In the genomic region with DNA sequence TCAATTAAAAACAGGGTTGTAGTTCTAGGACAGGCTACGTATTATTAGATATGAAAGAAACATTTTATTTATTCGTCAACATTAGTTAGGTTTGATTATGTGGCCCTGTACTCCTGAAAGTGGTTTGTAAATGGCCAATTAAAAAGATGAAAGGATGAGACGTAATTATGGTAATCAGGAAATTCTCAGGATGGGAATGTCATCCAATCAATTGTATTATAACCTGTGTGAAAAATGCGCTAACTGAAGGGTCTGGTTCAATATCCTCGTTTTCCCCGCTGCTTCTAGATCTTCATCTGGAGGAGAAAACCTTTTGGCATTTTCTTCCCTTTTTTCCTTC, we compare ENCODE assay signal across 8 cellular contexts. TPM values are rescaled to one million over a fixed set of nuclear protein-coding genes. Genes with fewer than 3 reads are reported as not detected.
A peak's percentile ranks its signal among the peaks of the same experiment; 100 is the strongest.
DNase-seq lines count a peak whose midpoint lies in the region; ATAC-seq, FAIRE-seq and TF ChIP-seq lines count a peak whose summit lies in the region.

No MANE protein-coding gene starts in this region.

- SMC1A ChIA-PET in GM12878 (lab: Charles Lee; ENCODE audit: uncharacterized antibody, unreplicated experiment) = no interaction called here

- no peaks in the 10 kb centered on the region for H3K9me3 ChIP-seq in HUES48 (ENCODE audit: control insufficient read depth, insufficient read depth, low read length)
- no peaks in the 10 kb centered on the region; the same call in 2 of the 3 replicates for H3K9me3 ChIP-seq in GM12878 (replicated peaks; ENCODE audit: control insufficient read depth, insufficient read depth, low read length)

- H3K4me1 ChIP-seq in HUES48 (ENCODE audit: control insufficient read depth, insufficient read depth, low read length) (peaks cover 26% of the 10 kb centered on the region), GM12878 (ENCODE audit: control insufficient read depth, insufficient read depth, low read length) (peaks cover 4% of the 10 kb centered on the region; the same call in 1 of the 2 replicates)

- peaks cover 30% of the 10 kb centered on the region for H3K79me2 ChIP-seq in GM12878 (ENCODE audit: control insufficient read depth, insufficient read depth, low read length)

- DNase-seq in NCI-H146 (lab: John Stamatoyannopoulos, UW) (peak; percentile 68), NCI-H146 treated with DMSO at 0.1 percent for 48 hours (lab: John Stamatoyannopoulos, UW; ENCODE audit: unreplicated experiment) (no peak), GM12878 (ENCODE audit: low read depth, low spot score) (no peak), iPS-NIHi7 (ENCODE audit: extremely low spot score) (no peak)
- DNase-seq in natural killer cell treated with Interleukin-12 subunit alpha and Interleukin-12 subunit beta and Interleukin-15 and Interleukin-18, amount 100 ng/mL, for 72 hours (ENCODE audit: low spot score) = no peak

- H3K9ac ChIP-seq in HUES48 (ENCODE audit: low read depth, low read length) = no peak overlapping the region
- H3K9ac ChIP-seq in GM12878 (ENCODE audit: control insufficient read depth, insufficient read depth, low read length) = no peak overlapping the region

- no peaks in the 10 kb centered on the region for H3K27me3 Mint-ChIP-seq in natural killer cell treated with Interleukin-12 subunit alpha and Interleukin-12 subunit beta and Interleukin-15 and Interleukin-18, amount 100 ng/mL, for 72 hours

- 41% methylated on average over 6 of the region's 6 CpGs for WGBS in GM12878 (ENCODE audit: insufficient coverage, insufficient replicate concordance, low lambda C conversion rate, missing lambda C conversion rate)

- peaks cover 39% of the 10 kb centered on the region for H3K36me3 Mint-ChIP-seq in natural killer cell treated with Interleukin-12 subunit alpha and Interleukin-12 subunit beta and Interleukin-15 and Interleukin-18, amount 100 ng/mL, for 72 hours

- TF ChIP-seq CTCF in GM12878 (IDR thresholded peaks at IDR 0.05 in 2 of 3, conservative IDR thresholded peaks at IDR 0.05 in 1 of 3; ENCODE audit: control insufficient read depth in 2 of 3, extremely low read depth in 1 of 3, insufficient read depth in 1 of 3, low read depth in 3 of 3, low read length in 3 of 3) = no peak

- H3K27me3 ChIP-seq in HUES48 (ENCODE audit: control insufficient read depth, insufficient read depth, low read length) (no peaks in the 10 kb centered on the region), GM12878 (replicated peaks in 1 of 2; ENCODE audit: control insufficient read depth in 2 of 2, insufficient read depth in 2 of 2, low read length in 1 of 2) (no peaks in the 10 kb centered on the region)

- peak overlapping the region; percentile 40 for H3K27ac ChIP-seq in HUES48 (ENCODE audit: low read depth, low read length)
- no peak overlapping the region; the same call in 1 of the 2 replicates for H3K27ac ChIP-seq in GM12878 (ENCODE audit: control insufficient read depth, insufficient read depth)

- ATAC-seq in GM12878 (no peak), GM19328 (IDR thresholded peaks at IDR 0.05; ENCODE audit: unreplicated experiment) (no peak), GM19467 (IDR thresholded peaks at IDR 0.05; ENCODE audit: unreplicated experiment) (no peak)
- no peak for ATAC-seq in natural killer cell treated with Interleukin-12 subunit alpha and Interleukin-12 subunit beta and Interleukin-15 and Interleukin-18, amount 100 ng/mL, for 72 hours

- H4K20me1 ChIP-seq in GM12878 (ENCODE audit: control insufficient read depth, insufficient read depth) = peaks cover 2% of the 10 kb centered on the region; the same call in 1 of the 2 replicates

- peak overlapping the region; percentile 91 to 94 for H3K27ac Mint-ChIP-seq in natural killer cell treated with Interleukin-12 subunit alpha and Interleukin-12 subunit beta and Interleukin-15 and Interleukin-18, amount 100 ng/mL, for 72 hours

- H3K4me3 ChIP-seq in HUES48 (ENCODE audit: low read depth, low read length) (no peak overlapping the region), GM12878 (no peak overlapping the region)

- no peak for TF ChIP-seq EP300 in GM12878 (IDR thresholded peaks at IDR 0.05; ENCODE audit: borderline replicate concordance in 1 of 2, control insufficient read depth in 1 of 2, low read depth in 2 of 2, low read length in 2 of 2)

- CTCF ChIA-PET in GM12878 (lab: Yijun Ruan, JAX) = interaction anchor here (1.2 kb wide), 1 partner anchor 11 kb away, joined by 4 read pairs; no protein-coding TSS in a partner anchor

- H3K4me2 ChIP-seq in GM12878 (ENCODE audit: control insufficient read depth, insufficient read depth) = no peak overlapping the region; the same call in 1 of the 2 replicates

- H2AFZ ChIP-seq in GM12878 (ENCODE audit: control insufficient read depth, low read depth, low read length) = peak overlapping the region; percentile 40

- in situ Hi-C loops in GM12878 (cut with MboI) = loop anchor here (10.0 to 25.0 kb wide), 2 partner anchors 772 to 1545 kb away; partner anchors contain the start of genes CFAP53 and SMAD4

- intact Hi-C loops in GM12878 (cut with micrococcal nuclease; ENCODE audit: unreplicated experiment) = no loop called here

- RAD21 ChIA-PET in GM12878 (lab: Charles Lee; ENCODE audit: unreplicated experiment) = no interaction called here

- POLR2A ChIA-PET in GM12878 (lab: Charles Lee) = interaction anchor here (1.4 kb wide), 1 partner anchor 9 kb away, joined by 4 read pairs; no protein-coding TSS in a partner anchor

- H3K9me3 Mint-ChIP-seq in natural killer cell treated with Interleukin-12 subunit alpha and Interleukin-12 subunit beta and Interleukin-15 and Interleukin-18, amount 100 ng/mL, for 72 hours = no peaks in the 10 kb centered on the region

- H3K4me3 Mint-ChIP-seq in natural killer cell treated with Interleukin-12 subunit alpha and Interleukin-12 subunit beta and Interleukin-15 and Interleukin-18, amount 100 ng/mL, for 72 hours = peak overlapping the region; percentile 87

- no TSS peak for BruUV-seq in GM12878 (replicated peaks; lab: Mats Ljungman, UMichigan)

- H3K4me1 Mint-ChIP-seq in natural killer cell treated with Interleukin-12 subunit alpha and Interleukin-12 subunit beta and Interleukin-15 and Interleukin-18, amount 100 ng/mL, for 72 hours (ENCODE audit: low read depth in 2 of 2) = peaks cover 38 to 43% of the 10 kb centered on the region in 2 donors

- no peak for TF ChIP-seq RAD21 in GM12878 (IDR thresholded peaks at IDR 0.05; ENCODE audit: insufficient read depth, low read depth, low read length)

- FAIRE-seq in GM12878 (lab: Jason Lieb, UNC) = no peak

- H3K36me3 ChIP-seq in HUES48 (ENCODE audit: control insufficient read depth, insufficient read depth, low read length) = peaks cover 41% of the 10 kb centered on the region
- peaks cover 5 to 26% of the 10 kb centered on the region in 2 experiments for H3K36me3 ChIP-seq in GM12878 (ENCODE audit: control insufficient read depth in 2 of 2, insufficient read depth in 2 of 2, low read length in 1 of 2)

- TF ChIP-seq POLR2A in GM12878 (IDR thresholded peaks at IDR 0.05; ENCODE audit: low read depth, low read length) = no peak

RNA-seq across cellular contexts. Expression of gene RPL17, which starts 0.4 kb away (rescaled TPM):
- total RNA-seq in GM12878 (2013; cell fraction: nucleolus; rRNA removed) = 669 and 679 TPM in 2 replicates
- total RNA-seq in GM12878 (2014; rRNA removed) = 3,129 and 3,391 TPM in 2 replicates
- total RNA-seq in GM12878 (2014; rRNA removed; fragmentation: Illumina TruSeq; extraction: Trizol) = 3,939 and 4,064 TPM in 2 replicates
- total RNA-seq in GM12878 (2021) = 2,307 and 2,345 TPM in 2 replicates
- 3,607 TPM for polyA plus RNA-seq in GM12878 (2011; ENCODE audit: low read depth)
- 4,363 and 5,610 TPM in 2 replicates for polyA plus RNA-seq in GM12878 (2011; rRNA removed)
- 3,902 and 3,904 TPM in 2 replicates for polyA plus RNA-seq in GM12878 (2011; cell fraction: cytosol; rRNA removed)
- 1,396 and 1,746 TPM in 2 replicates for polyA plus RNA-seq in GM12878 (2011; cell fraction: nucleus; rRNA removed)
- polyA plus RNA-seq in GM12878 (2012) = 4,706 and 5,163 TPM in 2 replicates
- 3,300 and 3,786 TPM in 2 replicates for polyA plus RNA-seq in GM12878 (2014; fragmentation: Illumina TruSeq; extraction: Trizol)
- 1,000 to 10,000 TPM; 3,193 to 4,110 TPM for polyA plus RNA-seq in GM12878 (2014; fragmentation: Nextera tagmentation; extraction: Ambion mirVana)
- 3,404 and 3,644 TPM in 2 replicates for polyA plus RNA-seq in GM12878 (2014; rRNA removed)
- polyA plus RNA-seq in GM12878 (2016; fragmentation: Nextera tagmentation; extraction: Ambion mirVana) = 1,000 to 10,000 TPM; 1,396 to 1,427 TPM
- 1,774 and 2,431 TPM in 2 replicates for polyA minus RNA-seq in GM12878 (2011; rRNA and poly(A)+ RNA removed)
- 509 and 557 TPM in 2 replicates for polyA minus RNA-seq in GM12878 (2011; cell fraction: cytosol; rRNA and poly(A)+ RNA removed)
- polyA minus RNA-seq in GM12878 (2011; cell fraction: nucleus; rRNA and poly(A)+ RNA removed) = 369 and 448 TPM in 2 replicates
- 1,000 to 10,000 TPM; 1,051 to 1,176 TPM for total RNA-seq in natural killer cell treated with Interleukin-12 subunit alpha and Interleukin-12 subunit beta and Interleukin-15 and Interleukin-18, amount 100 ng/mL, for 72 hours

RNA-seq across cellular contexts. Expression of gene C18orf32, which starts 5.6 kb away (rescaled TPM):
- 9.8 and 11.3 TPM in 2 replicates for total RNA-seq in GM12878 (2013; cell fraction: nucleolus; rRNA removed)
- 11.5 and 14.9 TPM in 2 replicates for total RNA-seq in GM12878 (2014; rRNA removed)
- 11.9 and 13.7 TPM in 2 replicates for total RNA-seq in GM12878 (2014; rRNA removed; fragmentation: Illumina TruSeq; extraction: Trizol)
- 26.6 and 30.1 TPM in 2 replicates for total RNA-seq in GM12878 (2021)
- polyA plus RNA-seq in GM12878 (2011; ENCODE audit: low read depth) = 8.9 TPM
- 21.3 and 48.8 TPM in 2 replicates for polyA plus RNA-seq in GM12878 (2011; rRNA removed)
- polyA plus RNA-seq in GM12878 (2011; cell fraction: cytosol; rRNA removed) = 11.7 and 14.2 TPM in 2 replicates
- 9.6 and 11.6 TPM in 2 replicates for polyA plus RNA-seq in GM12878 (2011; cell fraction: nucleus; rRNA removed)
- 24.0 and 32.5 TPM in 2 replicates for polyA plus RNA-seq in GM12878 (2012)
- 19.8 and 25.8 TPM in 2 replicates for polyA plus RNA-seq in GM12878 (2014; fragmentation: Illumina TruSeq; extraction: Trizol)
- polyA plus RNA-seq in GM12878 (2014; fragmentation: Nextera tagmentation; extraction: Ambion mirVana) = 10 to 100 TPM; 35.7 to 44.0 TPM
- polyA plus RNA-seq in GM12878 (2014; rRNA removed) = 31.6 and 42.0 TPM in 2 replicates
- 10 to 100 TPM; 55.7 to 67.0 TPM for polyA plus RNA-seq in GM12878 (2016; fragmentation: Nextera tagmentation; extraction: Ambion mirVana)
- polyA minus RNA-seq in GM12878 (2011; rRNA and poly(A)+ RNA removed) = 2.2 and 3.2 TPM in 2 replicates
- polyA minus RNA-seq in GM12878 (2011; cell fraction: cytosol; rRNA and poly(A)+ RNA removed) = 3.3 and 4.0 TPM in 2 replicates
- polyA minus RNA-seq in GM12878 (2011; cell fraction: nucleus; rRNA and poly(A)+ RNA removed) = 3.4 and 4.9 TPM in 2 replicates
- 10 to 100 TPM; 14.4 to 40.8 TPM for total RNA-seq in natural killer cell treated with Interleukin-12 subunit alpha and Interleukin-12 subunit beta and Interleukin-15 and Interleukin-18, amount 100 ng/mL, for 72 hours

RNA-seq across cellular contexts. Expression of gene DYM, which starts 32.2 kb away (rescaled TPM):
- total RNA-seq in GM12878 (2013; cell fraction: nucleolus; rRNA removed) = 145 and 168 TPM in 2 replicates
- 67.4 and 72.6 TPM in 2 replicates for total RNA-seq in GM12878 (2014; rRNA removed)
- 32.3 and 35.9 TPM in 2 replicates for total RNA-seq in GM12878 (2014; rRNA removed; fragmentation: Illumina TruSeq; extraction: Trizol)
- 58.7 and 61.9 TPM in 2 replicates for total RNA-seq in GM12878 (2021)
- polyA plus RNA-seq in GM12878 (2011; ENCODE audit: low read depth) = 19.8 TPM
- 80.4 and 82.4 TPM in 2 replicates for polyA plus RNA-seq in GM12878 (2011; rRNA removed)
- 36.6 and 40.7 TPM in 2 replicates for polyA plus RNA-seq in GM12878 (2011; cell fraction: cytosol; rRNA removed)
- polyA plus RNA-seq in GM12878 (2011; cell fraction: nucleus; rRNA removed) = 26.3 and 28.1 TPM in 2 replicates
- 27.1 and 40.3 TPM in 2 replicates for polyA plus RNA-seq in GM12878 (2012)
- 27.3 and 38.5 TPM in 2 replicates for polyA plus RNA-seq in GM12878 (2014; fragmentation: Illumina TruSeq; extraction: Trizol)
- 10 to 100 TPM in 1 of 2 experiments, 1 to 10 TPM in 1; 9.0 to 21.1 TPM for polyA plus RNA-seq in GM12878 (2014; fragmentation: Nextera tagmentation; extraction: Ambion mirVana)
- polyA plus RNA-seq in GM12878 (2014; rRNA removed) = 46.6 and 49.3 TPM in 2 replicates
- polyA plus RNA-seq in GM12878 (2016; fragmentation: Nextera tagmentation; extraction: Ambion mirVana) = 10 to 100 TPM; 45.8 to 49.5 TPM
- 85.1 and 87.1 TPM in 2 replicates for polyA minus RNA-seq in GM12878 (2011; rRNA and poly(A)+ RNA removed)
- 34.5 and 40.8 TPM in 2 replicates for polyA minus RNA-seq in GM12878 (2011; cell fraction: cytosol; rRNA and poly(A)+ RNA removed)
- polyA minus RNA-seq in GM12878 (2011; cell fraction: nucleus; rRNA and poly(A)+ RNA removed) = 144 and 255 TPM in 2 replicates
- 100 to 1,000 TPM in 1 of 2 donors, 10 to 100 TPM in 1; 75.4 to 117 TPM for total RNA-seq in natural killer cell treated with Interleukin-12 subunit alpha and Interleukin-12 subunit beta and Interleukin-15 and Interleukin-18, amount 100 ng/mL, for 72 hours
